Comparison of ENCODE assay signal across 31 cellular contexts in genomic region chr9:117354997-117355396, GRCh38.
"Had no signal": no experiment of that assay in that cellular context is flagged by ENCODE, and none has a peak within 500 bp of the region (broad histone marks: within the 10 kb centered on the region; RNA-seq: fewer than 3 reads in every experiment).

No MANE protein-coding gene starts in this region.

- H3K4me3 Mint-ChIP-seq: activated CD4-positive, alpha-beta T cell treated with anti-CD3 and anti-CD28 coated beads for 36 hours; activated CD4-positive, alpha-beta T cell treated with anti-CD3 and anti-CD28 coated beads, Interleukin-2, amount 10 ng/mL, durations not matched to agents 7 days and 5 days; activated CD8-positive, alpha-beta T cell treated with anti-CD3 and anti-CD28 coated beads for 36 hours; activated naive CD8-positive, alpha-beta T cell; activated T-cell treated with anti-CD3 and anti-CD28 coated beads, Interleukin-2, amount 50 U/mL, for 4 hours; activated T-helper 17 cell treated with anti-CD3 and anti-CD28 coated beads, Interleukin-2, amount 50 U/mL, for 72 hours; central memory CD8-positive, alpha-beta T cell; dendritic cell treated with granulocyte-macrophage colony-stimulating factor and Interleukin-4, amounts not matched to agents 40 ng/mL and 50 ng/mL, for 4 days; effector memory CD8-positive, alpha-beta T cell; T-helper 17 cell; T-helper 2 cell treated with Interferon-gamma antibody and Interleukin-4, amounts not matched to agents 5 μg/mL and 100 μg/mL, for 36 hours had no signal

- H3K4me1 Mint-ChIP-seq: activated CD4-positive, alpha-beta T cell treated with anti-CD3 and anti-CD28 coated beads for 36 hours; activated CD4-positive, alpha-beta T cell treated with anti-CD3 and anti-CD28 coated beads, Interleukin-2, amount 10 ng/mL, durations not matched to agents 7 days and 5 days; activated T-helper 17 cell treated with anti-CD3 and anti-CD28 coated beads, Interleukin-2, amount 50 U/mL, for 72 hours; central memory CD8-positive, alpha-beta T cell; T-helper 17 cell had no signal

- H3K27ac ChIP-seq: brain microvascular endothelial cell, coronary artery, esophagus muscularis mucosa, foreskin keratinocyte, gastrocnemius medialis had no signal

- H3K27me3 ChIP-seq: brain microvascular endothelial cell, dorsolateral prefrontal cortex, esophagus muscularis mucosa, foreskin keratinocyte, gastrocnemius medialis had no signal

- DNase-seq: activated CD4-positive, alpha-beta T cell treated with anti-CD3 and anti-CD28 coated beads for 36 hours; activated CD4-positive, alpha-beta T cell treated with anti-CD3 and anti-CD28 coated beads, Interleukin-2, amount 10 ng/mL, durations not matched to agents 7 days and 5 days; activated CD4-positive, alpha-beta T cell treated with anti-CD3 and anti-CD28 coated beads, Interleukin-2, amount 50 U/mL, for 4 hours; activated CD4-positive, CD25-positive, alpha-beta regulatory T cell; activated CD4-positive, CD25-positive, alpha-beta regulatory T cell treated with anti-CD3 and anti-CD28 coated beads, Interleukin-2, amount 50 U/mL, for 72 hours; activated CD8-positive, alpha-beta memory T cell treated with anti-CD3 and anti-CD28 coated beads for 24 hours; activated CD8-positive, alpha-beta T cell treated with anti-CD3 and anti-CD28 coated beads for 36 hours; activated effector memory CD4-positive, alpha-beta T cell treated with Interleukin-2 at 50 U/mL for 16 hours; activated gamma-delta T cell treated with Interleukin-2 at 50 U/mL for 16 hours; activated naive CD4-positive, alpha-beta T cell treated with anti-CD3 and anti-CD28 coated beads, Interleukin-2, amount 50 U/mL, for 16 hours; activated naive CD4-positive, alpha-beta T cell treated with Interleukin-2 at 50 U/mL for 16 hours; activated T-cell treated with anti-CD3 and anti-CD28 coated beads, Interleukin-2, amount 50 U/mL, for 4 hours; amniotic stem cell; brain microvascular endothelial cell; effector memory CD8-positive, alpha-beta T cell; erythroblast; foreskin keratinocyte; gastrocnemius medialis; T-helper 1 cell; T-helper 17 cell; T1000 had no signal

- ATAC-seq: activated CD4-positive, alpha-beta T cell treated with anti-CD3 and anti-CD28 coated beads for 36 hours; activated CD8-positive, alpha-beta T cell treated with anti-CD3 and anti-CD28 coated beads for 36 hours; activated T-cell treated with anti-CD3 and anti-CD28 coated beads, Interleukin-2, amount 50 U/mL, for 4 hours; activated T-helper 17 cell treated with anti-CD3 and anti-CD28 coated beads, Interleukin-2, amount 50 U/mL, for 72 hours; effector memory CD8-positive, alpha-beta T cell; foreskin keratinocyte; gastrocnemius medialis; T-helper 17 cell had no signal

- H3K36me3 ChIP-seq: brain microvascular endothelial cell, esophagus muscularis mucosa, gastrocnemius medialis had no signal

- H3K9me3 Mint-ChIP-seq: activated CD4-positive, alpha-beta T cell treated with anti-CD3 and anti-CD28 coated beads, Interleukin-2, amount 10 ng/mL, durations not matched to agents 7 days and 5 days; dendritic cell treated with granulocyte-macrophage colony-stimulating factor and Interleukin-4, amounts not matched to agents 40 ng/mL and 50 ng/mL, for 4 days had no signal

- H3K4me1 ChIP-seq: esophagus muscularis mucosa, foreskin keratinocyte had no signal

- FAIRE-seq: astrocyte, bronchial epithelial cell had no signal

- H3K27ac Mint-ChIP-seq: activated CD4-positive, alpha-beta T cell treated with anti-CD3 and anti-CD28 coated beads for 36 hours; activated CD4-positive, alpha-beta T cell treated with anti-CD3 and anti-CD28 coated beads, Interleukin-2, amount 10 ng/mL, durations not matched to agents 7 days and 5 days; activated CD8-positive, alpha-beta T cell treated with anti-CD3 and anti-CD28 coated beads for 36 hours; activated naive CD8-positive, alpha-beta T cell; activated T-helper 17 cell treated with anti-CD3 and anti-CD28 coated beads, Interleukin-2, amount 50 U/mL, for 72 hours; dendritic cell treated with granulocyte-macrophage colony-stimulating factor and Interleukin-4, amounts not matched to agents 40 ng/mL and 50 ng/mL, for 4 days; effector memory CD8-positive, alpha-beta T cell; T-helper 17 cell; T-helper 2 cell treated with Interferon-gamma antibody and Interleukin-4, amounts not matched to agents 5 μg/mL and 100 μg/mL, for 36 hours had no signal

- H3K9me3 ChIP-seq: esophagus muscularis mucosa, gastrocnemius medialis had no signal

- H3K4me3 ChIP-seq: coronary artery, dorsolateral prefrontal cortex, esophagus muscularis mucosa, gastrocnemius medialis had no signal

- H3K27me3 Mint-ChIP-seq: activated CD4-positive, alpha-beta T cell treated with anti-CD3 and anti-CD28 coated beads, Interleukin-2, amount 10 ng/mL, durations not matched to agents 7 days and 5 days; activated CD8-positive, alpha-beta T cell treated with anti-CD3 and anti-CD28 coated beads for 36 hours; activated naive CD8-positive, alpha-beta T cell; activated T-helper 17 cell treated with anti-CD3 and anti-CD28 coated beads, Interleukin-2, amount 50 U/mL, for 72 hours; central memory CD8-positive, alpha-beta T cell; dendritic cell treated with granulocyte-macrophage colony-stimulating factor and Interleukin-4, amounts not matched to agents 40 ng/mL and 50 ng/mL, for 4 days; effector memory CD8-positive, alpha-beta T cell; T-helper 17 cell had no signal

- H3K36me3 Mint-ChIP-seq: activated naive CD8-positive, alpha-beta T cell had no signal
